Comparison of ENCODE assay signal across 17 cellular contexts in the genomic region with DNA sequence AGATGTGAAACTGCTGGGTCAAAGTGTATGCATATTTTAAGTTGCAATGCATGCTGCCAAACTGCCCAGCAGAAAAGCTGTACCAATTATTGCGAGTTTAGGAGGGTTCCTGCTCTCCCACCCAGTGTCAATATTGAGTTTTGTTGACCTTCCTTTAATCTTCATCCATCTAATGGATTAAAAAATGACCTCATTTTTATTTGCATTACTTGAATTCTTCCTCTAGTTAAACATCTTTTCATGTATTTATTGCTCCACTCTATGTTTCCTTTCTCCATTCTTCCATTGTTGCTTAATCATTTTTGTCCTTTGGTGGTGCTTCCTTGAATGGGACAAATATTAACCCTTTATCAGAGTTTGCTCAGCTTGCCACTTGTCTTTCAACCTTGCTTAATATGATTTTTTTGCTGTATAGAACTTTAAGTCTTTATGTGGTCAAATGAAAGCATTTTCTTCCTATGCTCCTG.
"Had no signal": no experiment of that assay in that cellular context is flagged by ENCODE, and none has a peak within 500 bp of the region (broad histone marks: within the 10 kb centered on the region; RNA-seq: fewer than 3 reads in every experiment).

No MANE protein-coding gene starts in this region.

- H3K9me3 Mint-ChIP-seq: activated CD8-positive, alpha-beta T cell treated with anti-CD3 and anti-CD28 coated beads for 36 hours; mesothelial cell of epicardium; stimulated activated effector memory CD8-positive, alpha-beta T cell treated with anti-CD3 and anti-CD28 coated beads, Interleukin-12 subunit alpha, Interleukin-12 subunit beta, amount 100 ng/mL, for 72 hours had no signal

- H3K4me3 Mint-ChIP-seq: activated CD8-positive, alpha-beta T cell treated with anti-CD3 and anti-CD28 coated beads for 36 hours; mesothelial cell of epicardium; stimulated activated effector memory CD8-positive, alpha-beta T cell treated with anti-CD3 and anti-CD28 coated beads, Interleukin-12 subunit alpha, Interleukin-12 subunit beta, amount 100 ng/mL, for 72 hours; T-cell had no signal

- H3K36me3 ChIP-seq: upper lobe of left lung had no signal

- H3K27me3 Mint-ChIP-seq: T-cell had no signal

- H3K27ac ChIP-seq: esophagus squamous epithelium, foreskin keratinocyte, heart left ventricle, parathyroid adenoma, suprapubic skin, upper lobe of left lung, VCaP had no signal

- H3K4me3 ChIP-seq: esophagus squamous epithelium, heart left ventricle, suprapubic skin, upper lobe of left lung had no signal

- H3K27me3 ChIP-seq: esophagus squamous epithelium, foreskin keratinocyte, heart left ventricle, suprapubic skin, upper lobe of left lung had no signal

- H3K27ac Mint-ChIP-seq: activated CD8-positive, alpha-beta T cell treated with anti-CD3 and anti-CD28 coated beads for 36 hours; mesothelial cell of epicardium; stimulated activated effector memory CD8-positive, alpha-beta T cell treated with anti-CD3 and anti-CD28 coated beads, Interleukin-12 subunit alpha, Interleukin-12 subunit beta, amount 100 ng/mL, for 72 hours; T-cell had no signal

- H3K36me3 Mint-ChIP-seq: stimulated activated effector memory CD8-positive, alpha-beta T cell treated with anti-CD3 and anti-CD28 coated beads, Interleukin-12 subunit alpha, Interleukin-12 subunit beta, amount 100 ng/mL, for 72 hours; T-cell had no signal

- DNase-seq: activated CD4-positive, alpha-beta T cell treated with anti-CD3 and anti-CD28 coated beads for 4 hours; activated CD8-positive, alpha-beta memory T cell treated with anti-CD3 and anti-CD28 coated beads, Interleukin-2, amount 50 U/mL, for 4 hours; activated CD8-positive, alpha-beta T cell treated with anti-CD3 and anti-CD28 coated beads for 36 hours; activated naive CD4-positive, alpha-beta T cell; esophagus squamous epithelium; foreskin keratinocyte; heart left ventricle; kidney; left ventricle myocardium superior; T-cell; T1000; upper lobe of left lung had no signal

- H3K4me1 ChIP-seq: foreskin keratinocyte, parathyroid adenoma had no signal

- ATAC-seq: activated CD8-positive, alpha-beta T cell treated with anti-CD3 and anti-CD28 coated beads for 36 hours; foreskin keratinocyte; left ventricle myocardium superior; T-cell had no signal

- H3K9me3 ChIP-seq: esophagus squamous epithelium, heart left ventricle, suprapubic skin, upper lobe of left lung had no signal
